ENCODE assay signal across 40 cellular contexts in genomic region chr4:16581117-16581516, GRCh38.
"Had no signal": no experiment of that assay in that cellular context is flagged by ENCODE, and none has a peak within 500 bp of the region (broad histone marks: within the 10 kb centered on the region; RNA-seq: fewer than 3 reads in every experiment).

No MANE protein-coding gene starts in this region.

- H3K4me1 ChIP-seq: ascending aorta, body of pancreas, breast epithelium had no signal

- H3K4me3 Mint-ChIP-seq: activated naive CD4-positive, alpha-beta T cell treated with anti-CD3 and anti-CD28 coated beads for 36 hours; activated naive CD4-positive, alpha-beta T cell treated with anti-CD3 and anti-CD28 coated beads, Interleukin-2, amount 10 ng/mL, durations not matched to agents 7 days and 5 days; activated naive CD4-positive, alpha-beta T cell treated with anti-CD3 and anti-CD28 coated beads, Interleukin-2, amount 50 U/mL, for 24 hours; activated naive CD8-positive, alpha-beta T cell; activated naive CD8-positive, alpha-beta T cell treated with anti-CD3 and anti-CD28 coated beads for 36 hours; activated naive CD8-positive, alpha-beta T cell treated with anti-CD3 and anti-CD28 coated beads, Interleukin-2, amount 10 ng/mL, durations not matched to agents 7 days and 5 days; activated naive CD8-positive, alpha-beta T cell treated with anti-CD3 and anti-CD28 coated beads, Interleukin-2, amount 50 U/mL, for 24 hours; activated T-cell treated with anti-CD3 and anti-CD28 coated beads, Interleukin-2, amount 50 U/mL, for 24 hours; activated T-cell treated with anti-CD3 and anti-CD28 coated beads, Interleukin-2, amount 50 U/mL, for 4 hours; activated T-cell treated with anti-CD3 and anti-CD28 coated beads, Interleukin-2, amount 50 U/mL, for 72 hours; activated T-helper 1 cell treated with anti-CD3 and anti-CD28 coated beads, Interleukin-12 subunit alpha, Interleukin-12 subunit beta, Interleukin-2, Interleukin-4 antibody, amounts not matched to agents 30 ng/mL and 10 ng/mL and 1 ng/mL, durations not matched to agents 14 hours and 24 hours and 36 hours; activated T-helper 17 cell treated with anti-CD3 and anti-CD28 coated beads, Interleukin-2, amount 50 U/mL, for 72 hours; brain; central memory CD8-positive, alpha-beta T cell had no signal

- H3K27ac ChIP-seq: adrenal gland, ascending aorta, body of pancreas, brain microvascular endothelial cell, breast epithelium, cardiac muscle cell had no signal

- H3K4me3 ChIP-seq: adrenal gland, ascending aorta, body of pancreas, breast epithelium, cardiac muscle cell had no signal

- H3K36me3 ChIP-seq: adrenal gland, ascending aorta, brain microvascular endothelial cell, breast epithelium, cardiac muscle cell had no signal

- H3K27ac Mint-ChIP-seq: activated naive CD4-positive, alpha-beta T cell treated with anti-CD3 and anti-CD28 coated beads for 36 hours; activated naive CD4-positive, alpha-beta T cell treated with anti-CD3 and anti-CD28 coated beads, Interleukin-2, amount 10 ng/mL, durations not matched to agents 7 days and 5 days; activated naive CD4-positive, alpha-beta T cell treated with anti-CD3 and anti-CD28 coated beads, Interleukin-2, amount 50 U/mL, for 24 hours; activated naive CD4-positive, alpha-beta T cell treated with anti-CD3 and anti-CD28 coated beads, Interleukin-2, amount 50 U/mL, for 72 hours; activated naive CD8-positive, alpha-beta T cell; activated naive CD8-positive, alpha-beta T cell treated with anti-CD3 and anti-CD28 coated beads for 36 hours; activated naive CD8-positive, alpha-beta T cell treated with anti-CD3 and anti-CD28 coated beads, Interleukin-2, amount 10 ng/mL, durations not matched to agents 7 days and 5 days; activated naive CD8-positive, alpha-beta T cell treated with anti-CD3 and anti-CD28 coated beads, Interleukin-2, amount 50 U/mL, for 24 hours; activated T-cell treated with anti-CD3 and anti-CD28 coated beads, Interleukin-2, amount 50 U/mL, for 24 hours; activated T-cell treated with anti-CD3 and anti-CD28 coated beads, Interleukin-2, amount 50 U/mL, for 72 hours; activated T-helper 1 cell treated with anti-CD3 and anti-CD28 coated beads, Interleukin-12 subunit alpha, Interleukin-12 subunit beta, Interleukin-2, Interleukin-4 antibody, amounts not matched to agents 30 ng/mL and 10 ng/mL and 1 ng/mL, durations not matched to agents 14 hours and 24 hours and 36 hours; activated T-helper 17 cell treated with anti-CD3 and anti-CD28 coated beads, Interleukin-2, amount 50 U/mL, for 72 hours; activated T-helper 2 cell treated with anti-CD3 and anti-CD28 coated beads, Interferon-gamma antibody, Interleukin-2, Interleukin-4, amounts not matched to agents 10 μg/mL and 5 μg/mL and 100 μg/mL, durations not matched to agents 14 hours and 24 hours and 36 hours had no signal

- H3K36me3 Mint-ChIP-seq: activated naive CD4-positive, alpha-beta T cell treated with anti-CD3 and anti-CD28 coated beads, Interleukin-2, amount 10 ng/mL, durations not matched to agents 7 days and 5 days; activated naive CD4-positive, alpha-beta T cell treated with anti-CD3 and anti-CD28 coated beads, Interleukin-2, amount 50 U/mL, for 24 hours; activated naive CD4-positive, alpha-beta T cell treated with anti-CD3 and anti-CD28 coated beads, Interleukin-2, amount 50 U/mL, for 72 hours; activated naive CD8-positive, alpha-beta T cell; activated naive CD8-positive, alpha-beta T cell treated with anti-CD3 and anti-CD28 coated beads for 36 hours; activated naive CD8-positive, alpha-beta T cell treated with anti-CD3 and anti-CD28 coated beads, Interleukin-2, amount 10 ng/mL, durations not matched to agents 7 days and 5 days had no signal

- ATAC-seq: activated naive CD4-positive, alpha-beta T cell treated with anti-CD3 and anti-CD28 coated beads, Interleukin-2, amount 50 U/mL, for 72 hours; activated naive CD8-positive, alpha-beta T cell treated with anti-CD3 and anti-CD28 coated beads, Interleukin-2, amount 50 U/mL, for 24 hours; activated T-cell treated with anti-CD3 and anti-CD28 coated beads, Interleukin-2, amount 50 U/mL, for 4 hours; activated T-cell treated with anti-CD3 and anti-CD28 coated beads, Interleukin-2, amount 50 U/mL, for 72 hours; activated T-helper 17 cell treated with anti-CD3 and anti-CD28 coated beads, Interleukin-2, amount 50 U/mL, for 72 hours; body of pancreas had no signal

- H3K4me1 Mint-ChIP-seq: activated naive CD4-positive, alpha-beta T cell treated with anti-CD3 and anti-CD28 coated beads, Interleukin-2, amount 10 ng/mL, durations not matched to agents 7 days and 5 days; activated naive CD4-positive, alpha-beta T cell treated with anti-CD3 and anti-CD28 coated beads, Interleukin-2, amount 50 U/mL, for 24 hours; activated naive CD8-positive, alpha-beta T cell treated with anti-CD3 and anti-CD28 coated beads for 36 hours; activated naive CD8-positive, alpha-beta T cell treated with anti-CD3 and anti-CD28 coated beads, Interleukin-2, amount 50 U/mL, for 24 hours; activated T-helper 17 cell treated with anti-CD3 and anti-CD28 coated beads, Interleukin-2, amount 50 U/mL, for 72 hours; central memory CD8-positive, alpha-beta T cell had no signal

- DNase-seq: activated effector memory CD4-positive, alpha-beta T cell treated with anti-CD3 and anti-CD28 coated beads, Interleukin-2, amount 50 U/mL, for 16 hours; activated effector memory CD4-positive, alpha-beta T cell treated with Interleukin-2 at 50 U/mL for 16 hours; activated gamma-delta T cell; activated gamma-delta T cell treated with Interleukin-2 at 50 U/mL for 16 hours; activated naive CD4-positive, alpha-beta T cell; activated naive CD4-positive, alpha-beta T cell treated with anti-CD3 and anti-CD28 coated beads for 36 hours; activated naive CD4-positive, alpha-beta T cell treated with anti-CD3 and anti-CD28 coated beads, Interleukin-2, amount 10 ng/mL, durations not matched to agents 7 days and 5 days; activated naive CD4-positive, alpha-beta T cell treated with anti-CD3 and anti-CD28 coated beads, Interleukin-2, amount 50 U/mL, for 16 hours; activated naive CD4-positive, alpha-beta T cell treated with Interleukin-2 at 50 U/mL for 16 hours; activated naive CD8-positive, alpha-beta T cell treated with anti-CD3 and anti-CD28 coated beads for 36 hours; activated naive CD8-positive, alpha-beta T cell treated with anti-CD3 and anti-CD28 coated beads, Interleukin-2, amount 10 ng/mL, durations not matched to agents 7 days and 5 days; activated naive CD8-positive, alpha-beta T cell treated with anti-CD3 and anti-CD28 coated beads, Interleukin-2, amount 50 U/mL, for 24 hours; activated T-cell treated with anti-CD3 and anti-CD28 coated beads, Interleukin-2, amount 50 U/mL, for 1 hour; activated T-cell treated with anti-CD3 and anti-CD28 coated beads, Interleukin-2, amount 50 U/mL, for 24 hours; activated T-cell treated with anti-CD3 and anti-CD28 coated beads, Interleukin-2, amount 50 U/mL, for 4 hours; activated T-cell treated with anti-CD3 and anti-CD28 coated beads, Interleukin-2, amount 50 U/mL, for 48 hours; activated T-cell treated with anti-CD3 and anti-CD28 coated beads, Interleukin-2, amount 50 U/mL, for 72 hours; adrenal gland; amniotic stem cell; amygdala; anterior cingulate cortex; aorta; body of pancreas; brain microvascular endothelial cell; caudate nucleus; central memory CD4-positive, alpha-beta T cell; cerebellar nuclear complex had no signal

- H3K9me3 ChIP-seq: adrenal gland, ascending aorta, body of pancreas, breast epithelium had no signal

- FAIRE-seq: astrocyte, bronchial epithelial cell had no signal

- H3K27me3 ChIP-seq: adrenal gland, ascending aorta, body of pancreas, brain microvascular endothelial cell, breast epithelium, cardiac muscle cell had no signal

- H3K27me3 Mint-ChIP-seq: activated naive CD4-positive, alpha-beta T cell treated with anti-CD3 and anti-CD28 coated beads, Interleukin-2, amount 10 ng/mL, durations not matched to agents 7 days and 5 days; activated naive CD4-positive, alpha-beta T cell treated with anti-CD3 and anti-CD28 coated beads, Interleukin-2, amount 50 U/mL, for 24 hours; activated naive CD8-positive, alpha-beta T cell treated with anti-CD3 and anti-CD28 coated beads, Interleukin-2, amount 50 U/mL, for 24 hours; activated T-cell treated with anti-CD3 and anti-CD28 coated beads, Interleukin-2, amount 50 U/mL, for 24 hours; activated T-helper 17 cell treated with anti-CD3 and anti-CD28 coated beads, Interleukin-2, amount 50 U/mL, for 72 hours; brain; central memory CD8-positive, alpha-beta T cell had no signal

- H3K9me3 Mint-ChIP-seq: activated naive CD4-positive, alpha-beta T cell treated with anti-CD3 and anti-CD28 coated beads for 36 hours; activated naive CD4-positive, alpha-beta T cell treated with anti-CD3 and anti-CD28 coated beads, Interleukin-2, amount 10 ng/mL, durations not matched to agents 7 days and 5 days; activated naive CD8-positive, alpha-beta T cell treated with anti-CD3 and anti-CD28 coated beads, Interleukin-2, amount 10 ng/mL, durations not matched to agents 7 days and 5 days; activated T-cell treated with anti-CD3 and anti-CD28 coated beads, Interleukin-2, amount 50 U/mL, for 4 hours; activated T-helper 1 cell treated with anti-CD3 and anti-CD28 coated beads, Interleukin-12 subunit alpha, Interleukin-12 subunit beta, Interleukin-2, Interleukin-4 antibody, amounts not matched to agents 30 ng/mL and 10 ng/mL and 1 ng/mL, durations not matched to agents 14 hours and 24 hours and 36 hours; activated T-helper 17 cell treated with anti-CD3 and anti-CD28 coated beads, Interleukin-2, amount 50 U/mL, for 72 hours; activated T-helper 2 cell treated with anti-CD3 and anti-CD28 coated beads, Interferon-gamma antibody, Interleukin-2, Interleukin-4, amounts not matched to agents 10 μg/mL and 5 μg/mL and 100 μg/mL, durations not matched to agents 14 hours and 24 hours and 36 hours had no signal
